ENCODE assay signal across 1 cellular context in genomic region chr19:36009633-36010379, GRCh38.
TF ChIP-seq lines count a peak whose summit lies in the region.

No MANE protein-coding gene starts in this region.

TF ChIP-seq in IMR-90, 13 proteins besides CTCF, POLR2A, EP300 and RAD21 (continued from another document):
- TF ChIP-seq USF2 (IDR thresholded peaks at IDR 0.05; ENCODE audit: low read depth, low read length), result no peak
- TF ChIP-seq MXI1 (IDR thresholded peaks at IDR 0.05; ENCODE audit: borderline replicate concordance, low read depth, low read length), result no peak
- no peak for TF ChIP-seq CEBPB (IDR thresholded peaks at IDR 0.05; ENCODE audit: low read depth, low read length)
- no peak for TF ChIP-seq CHD1 (IDR thresholded peaks at IDR 0.05; ENCODE audit: low read depth, low read length)
- TF ChIP-seq FOS (IDR thresholded peaks at IDR 0.05; ENCODE audit: low read depth, low read length), result no peak
- TF ChIP-seq BHLHE40 (IDR thresholded peaks at IDR 0.05; ENCODE audit: low read depth, low read length), result no peak
- no peak for TF ChIP-seq MAZ (IDR thresholded peaks at IDR 0.05; ENCODE audit: borderline replicate concordance, low read depth, low read length)
- no peak for TF ChIP-seq NFE2L2 (IDR thresholded peaks at IDR 0.05; ENCODE audit: low read depth, low read length)
- TF ChIP-seq SMC3 (IDR thresholded peaks at IDR 0.05; ENCODE audit: low read depth, low read length), result no peak
- TF ChIP-seq RFX5 (IDR thresholded peaks at IDR 0.05; ENCODE audit: low read depth, low read length), result no peak
